1 cellular context compared by ENCODE assay signal in genomic region chr17:64694207-64694606, GRCh38.
A peak's percentile ranks its signal among the peaks of the same experiment; 100 is the strongest.
TF ChIP-seq lines count a peak whose summit lies in the region.

No MANE protein-coding gene starts in this region.

TF ChIP-seq in HepG2, 621 proteins besides CTCF, POLR2A, EP300 and RAD21 (continued from another document and continues in another):
- TF ChIP-seq TARDBP (CRISPR knock-in tag; IDR thresholded peaks at IDR 0.05) (peak; percentile 71; the same call in 1 of the 2 replicates), SIX1 (CRISPR knock-in tag; IDR thresholded peaks at IDR 0.05; ENCODE audit: borderline replicate concordance) (no peak), PITX1 (CRISPR knock-in tag; IDR thresholded peaks at IDR 0.05) (no peak), MEIS2 (CRISPR knock-in tag; IDR thresholded peaks at IDR 0.05) (peak; percentile 60; the same call in 1 of the 2 replicates), ZBTB37 (CRISPR knock-in tag; IDR thresholded peaks at IDR 0.05) (no peak), FOXJ3 (CRISPR knock-in tag; IDR thresholded peaks at IDR 0.05; ENCODE audit: borderline replicate concordance) (0 out of 2 replicates have a peak, but pooled peaks have one; percentile 48), ZNF503 (CRISPR knock-in tag; IDR thresholded peaks at IDR 0.05) (no peak), DBP (CRISPR knock-in tag; IDR thresholded peaks at IDR 0.05; ENCODE audit: not compliant biosample characterization) (no peak), ZSCAN5A (CRISPR knock-in tag; IDR thresholded peaks at IDR 0.05; ENCODE audit: borderline replicate concordance) (no peak), HINFP (CRISPR knock-in tag; IDR thresholded peaks at IDR 0.05; ENCODE audit: low read depth) (no peak), MTA1 (CRISPR knock-in tag; IDR thresholded peaks at IDR 0.05; ENCODE audit: borderline replicate concordance) (no peak), NFYC (CRISPR knock-in tag; IDR thresholded peaks at IDR 0.05) (no peak), ZNF788 (CRISPR knock-in tag; IDR thresholded peaks at IDR 0.05; ENCODE audit: borderline replicate concordance) (no peak), ZNF24 (IDR thresholded peaks at IDR 0.05) (no peak), ZNF501 (CRISPR knock-in tag; IDR thresholded peaks at IDR 0.05) (no peak), NFATC3 (CRISPR knock-in tag; IDR thresholded peaks at IDR 0.05) (no peak), RAD51 (IDR thresholded peaks at IDR 0.05; ENCODE audit: borderline replicate concordance) (no peak), ZNF790 (CRISPR knock-in tag; IDR thresholded peaks at IDR 0.05; ENCODE audit: borderline replicate concordance) (no peak), ZNF160 (CRISPR knock-in tag; IDR thresholded peaks at IDR 0.05) (no peak), ZBTB26 (CRISPR knock-in tag; IDR thresholded peaks at IDR 0.05; ENCODE audit: borderline replicate concordance) (no peak), RARA (CRISPR knock-in tag; IDR thresholded peaks at IDR 0.05) (peak; percentile 82), SNAPC4 (CRISPR knock-in tag; IDR thresholded peaks at IDR 0.05) (no peak), ZNF780A (CRISPR knock-in tag; IDR thresholded peaks at IDR 0.05) (no peak), ZNF7 (CRISPR knock-in tag; IDR thresholded peaks at IDR 0.05) (no peak), ZNF580 (CRISPR knock-in tag; IDR thresholded peaks at IDR 0.05; ENCODE audit: borderline replicate concordance, low read depth) (peak; percentile 71; the same call in 1 of the 2 replicates), MED13 (CRISPR knock-in tag; IDR thresholded peaks at IDR 0.05) (no peak), DZIP1 (CRISPR knock-in tag; IDR thresholded peaks at IDR 0.05) (no peak), THAP11 (CRISPR knock-in tag; IDR thresholded peaks at IDR 0.05) (peak; percentile 70; the same call in 1 of the 2 replicates), ZNF18 (CRISPR knock-in tag; IDR thresholded peaks at IDR 0.05; ENCODE audit: insufficient replicate concordance) (peak; percentile 99), KLF16 (CRISPR knock-in tag; IDR thresholded peaks at IDR 0.05) (peak in 1 of 2 experiments; percentile 29; a peak in 1 of 4 replicates), KAT8 (CRISPR knock-in tag; IDR thresholded peaks at IDR 0.05) (peak; percentile 51), YEATS2 (CRISPR knock-in tag; IDR thresholded peaks at IDR 0.05; ENCODE audit: borderline replicate concordance) (0 out of 2 replicates have a peak, but pooled peaks have one; percentile 28), ZNF629 (CRISPR knock-in tag; conservative IDR thresholded peaks at IDR 0.05) (peak; percentile 73), KAT7 (CRISPR knock-in tag; IDR thresholded peaks at IDR 0.05; ENCODE audit: borderline replicate concordance) (no peak), NCOA2 (CRISPR knock-in tag; IDR thresholded peaks at IDR 0.05) (peak; percentile 60; the same call in 1 of the 2 replicates), RFX1 (IDR thresholded peaks at IDR 0.05) (no peak), CSRNP2 (CRISPR knock-in tag; conservative IDR thresholded peaks at IDR 0.05; ENCODE audit: low read depth) (no peak)
